Comparison of ENCODE assay signal across 1 cellular context in the genomic region with DNA sequence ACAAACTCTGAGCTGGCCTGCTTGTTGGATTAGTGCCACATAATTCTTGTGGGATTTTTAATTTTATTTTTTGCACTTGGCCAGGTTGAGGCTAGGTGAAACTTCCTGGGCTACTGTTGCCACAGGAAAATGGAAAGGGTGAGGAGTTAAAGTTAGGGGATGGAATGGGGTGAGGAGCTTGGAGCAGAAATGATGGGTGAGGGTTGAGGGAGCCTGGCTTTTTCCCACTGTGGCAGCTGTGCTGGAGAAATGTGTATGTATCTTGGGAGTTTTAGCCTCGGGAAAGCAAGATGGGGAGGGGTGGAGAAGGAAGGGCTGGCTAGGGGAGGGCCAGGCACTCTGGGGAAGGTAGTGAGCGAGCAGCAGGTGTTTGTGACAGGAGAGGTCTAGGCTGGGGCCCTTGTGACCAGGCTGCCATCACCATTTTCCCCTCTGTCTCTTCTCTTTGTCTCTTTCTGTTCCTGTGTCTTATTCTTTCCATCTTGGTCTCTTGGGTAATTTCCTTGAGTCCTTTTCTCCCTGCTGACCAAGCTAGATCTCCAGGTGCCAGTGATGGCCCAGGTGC.
TF ChIP-seq lines count a peak whose summit lies in the region.

No MANE protein-coding gene starts in this region.

TF ChIP-seq in GM12878, 131 proteins besides CTCF, POLR2A, EP300 and RAD21:
- TF ChIP-seq CREM (IDR thresholded peaks at IDR 0.05; ENCODE audit: low read depth) (no peak), POLR2AphosphoS5 (IDR thresholded peaks at IDR 0.05; ENCODE audit: low read length) (peak; percentile 60; the same call in 1 of the 2 replicates)
